ENCODE assay signal across 12 cellular contexts in the genomic region with DNA sequence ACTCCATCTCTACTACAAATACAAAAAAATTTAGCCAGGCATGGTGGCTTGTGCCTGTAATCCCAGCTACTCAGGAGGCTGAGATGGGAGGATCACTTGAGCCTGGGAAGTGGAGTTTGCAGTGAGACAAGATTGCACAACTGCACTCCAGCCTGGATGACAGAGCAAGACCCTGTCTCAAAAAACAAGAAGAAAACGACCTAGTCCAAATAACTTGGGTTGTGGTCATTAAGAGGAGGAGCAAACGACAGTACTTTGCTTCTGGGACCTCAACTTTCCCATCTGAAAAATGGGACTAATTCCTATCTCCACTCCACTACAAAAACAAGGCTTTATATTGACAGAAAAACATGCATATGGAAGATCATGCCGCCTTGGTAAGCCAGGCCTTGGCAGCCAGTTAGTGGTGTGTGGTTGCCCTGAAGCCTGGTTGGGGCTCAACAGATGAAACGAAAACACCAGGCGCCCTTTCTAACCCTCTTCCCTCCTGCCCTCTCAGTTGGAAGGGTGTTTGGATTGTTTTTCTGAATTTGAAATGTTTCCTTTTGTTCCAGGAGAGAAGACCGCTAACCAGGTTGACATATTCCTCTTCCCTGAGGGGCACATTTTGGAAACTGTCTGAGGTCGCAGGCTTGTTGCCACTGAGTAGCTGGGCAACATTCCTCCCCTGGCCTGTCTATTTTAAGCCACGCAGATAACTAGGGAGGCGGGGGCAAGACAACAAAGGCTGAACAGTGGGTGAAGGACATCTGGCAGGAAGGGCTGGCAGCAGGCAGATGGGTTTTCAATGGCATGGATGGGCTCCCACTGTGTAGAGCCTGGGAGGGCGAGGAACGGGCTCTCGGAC. TPM values are rescaled to one million over a fixed set of nuclear protein-coding genes. Genes with fewer than 3 reads are reported as not detected.
DNase-seq lines count a peak whose midpoint lies in the region; ATAC-seq, FAIRE-seq and TF ChIP-seq lines count a peak whose summit lies in the region.
"Had no signal": no experiment of that assay in that cellular context is flagged by ENCODE, and none has a peak within 500 bp of the region (broad histone marks: within the 10 kb centered on the region; RNA-seq: fewer than 3 reads in every experiment).

No MANE protein-coding gene starts in this region.

- H3K36me3 ChIP-seq in breast epithelium (no peaks in the 10 kb centered on the region), PC-3 (ENCODE audit: low read depth, low read length) (no peaks in the 10 kb centered on the region)

- no peaks in the 10 kb centered on the region for H3K36me3 Mint-ChIP-seq in MCF 10A (ENCODE audit: insufficient read depth, unreplicated experiment)
- H3K36me3 Mint-ChIP-seq: T-cell had no signal

- TF ChIP-seq POLR2A in breast epithelium (IDR thresholded peaks at IDR 0.05), result no peak

- H3K27me3 ChIP-seq in breast epithelium (no peaks in the 10 kb centered on the region), PC-3 (ENCODE audit: low read length) (no peaks in the 10 kb centered on the region)

- H3F3A ChIP-seq in PC-3 (ENCODE audit: low read length, unreplicated experiment), result no peaks in the 10 kb centered on the region

- no peaks in the 10 kb centered on the region for H3K9me3 Mint-ChIP-seq in MCF 10A (ENCODE audit: unreplicated experiment)
- H3K9me3 Mint-ChIP-seq: T-cell had no signal

- FAIRE-seq in urothelium cell line (lab: Jason Lieb, UNC), result no peak

- no peak overlapping the region for H3K4me2 ChIP-seq in PC-3 (ENCODE audit: low read length)

- H3K4me1 ChIP-seq in breast epithelium (no peaks in the 10 kb centered on the region), PC-3 (ENCODE audit: insufficient read depth, low read length) (no peaks in the 10 kb centered on the region)

- TF ChIP-seq CTCF in breast epithelium (IDR thresholded peaks at IDR 0.05) (no peak), MCF 10A (IDR thresholded peaks at IDR 0.05; ENCODE audit: unreplicated experiment) (no peak), PC-3 (conservative IDR thresholded peaks at IDR 0.05; ENCODE audit: low read depth, low read length) (no peak)

- no peak overlapping the region for H3K27ac Mint-ChIP-seq in MCF 10A (ENCODE audit: low read depth, unreplicated experiment)
- H3K27ac Mint-ChIP-seq: T-cell had no signal

- no peak overlapping the region for H3K4me3 Mint-ChIP-seq in MCF 10A (ENCODE audit: unreplicated experiment)
- H3K4me3 Mint-ChIP-seq: T-cell had no signal

- BruUV-seq in MCF 10A (replicated peaks; lab: Mats Ljungman, UMichigan), result no TSS peak
- no TSS peak for BruUV-seq in PC-3 (replicated peaks; lab: Mats Ljungman, UMichigan)

- no peak overlapping the region for H3K9ac ChIP-seq in PC-3 (ENCODE audit: low read length)

- H4K20me1 ChIP-seq in PC-3 (ENCODE audit: low read length), result no peaks in the 10 kb centered on the region

- H3K27ac ChIP-seq in breast epithelium (peak overlapping the region; percentile 70 to 77), PC-3 (ENCODE audit: low read length) (no peak overlapping the region)
- H3K27ac ChIP-seq: coronary artery had no signal

- no peak overlapping the region for H2AFZ ChIP-seq in PC-3 (ENCODE audit: low read length)

- POLR2A ChIA-PET in MCF 10A (lab: Yijun Ruan, JAX) (interaction anchor here (0.6 to 1.1 kb wide), 3 partner anchors 8 to 356 kb away, joined by 3 read pairs; no protein-coding TSS in a partner anchor), PC-3 (lab: Charles Lee; ENCODE audit: unreplicated experiment) (no interaction called here)

- H3K4me1 Mint-ChIP-seq in MCF 10A (ENCODE audit: insufficient read depth, unreplicated experiment), result no peaks in the 10 kb centered on the region
- H3K4me1 Mint-ChIP-seq: T-cell had no signal

- H3K9me2 ChIP-seq in PC-3 (replicated peaks; ENCODE audit: low read length), result no peaks in the 10 kb centered on the region

- CTCF ChIA-PET in MCF 10A (lab: Yijun Ruan, JAX), result interaction anchor here (0.6 to 1.2 kb wide), 4 partner anchors 9 to 51 kb away, joined by 3 to 6 read pairs (median 4); no protein-coding TSS in a partner anchor
- CTCF ChIA-PET in PC-3 (lab: Charles Lee), result no interaction called here

- intact Hi-C loops in breast epithelium (cut with DNase I; ENCODE audit: low total_unique reads), result no loop called here
- intact Hi-C loops in MCF 10A (cut with micrococcal nuclease), result no loop called here
- intact Hi-C loops in PC-3 (cut with micrococcal nuclease), result no loop called here

- H3K9me3 ChIP-seq in breast epithelium, result no peaks in the 10 kb centered on the region
- H3K9me3 ChIP-seq in PC-3 (ENCODE audit: low read length), result no peaks in the 10 kb centered on the region

- H3K4me3 ChIP-seq in breast epithelium (no peak overlapping the region), PC-3 (ENCODE audit: low read length) (no peak overlapping the region)
- H3K4me3 ChIP-seq: coronary artery had no signal

- DNase-seq in breast epithelium (ENCODE audit: low spot score in 2 of 2), result peak in 1 of 2 donors; percentile 76
- no peak for DNase-seq in MCF 10A (ENCODE audit: unreplicated experiment)
- DNase-seq in amygdala (lab: John Stamatoyannopoulos, UW), result peak in 42 of 56 donors; percentile 17 to 84 (median 48)
- peak; percentile 89 for DNase-seq in islet precursor cell
- peak; percentile 23 for DNase-seq in urothelium cell line (ENCODE audit: low spot score)
- DNase-seq in cerebellum (ENCODE audit: low spot score), result no peak
- DNase-seq in PC-3, result no peak
- DNase-seq: ACHN; activated CD8-positive, alpha-beta memory T cell treated with anti-CD3 and anti-CD28 coated beads, Interleukin-2, amount 50 U/mL, for 4 hours; T-cell had no signal

- ATAC-seq in HG02798 (IDR thresholded peaks at IDR 0.05; ENCODE audit: poor library complexity, unreplicated experiment) (no peak), PC-3 (no peak)
- ATAC-seq: T-cell had no signal

- no peaks in the 10 kb centered on the region for H3K27me3 Mint-ChIP-seq in MCF 10A (ENCODE audit: insufficient read depth, unreplicated experiment)
- H3K27me3 Mint-ChIP-seq: T-cell had no signal

- H3K79me2 ChIP-seq in PC-3 (ENCODE audit: low read length), result no peaks in the 10 kb centered on the region

RNA-seq across cellular contexts. Expression of gene VPS37B, which starts 13.7 kb away (rescaled TPM):
- total RNA-seq in breast epithelium (10 to 100 TPM; 15.4 to 37.8 (median 34.4) TPM), MCF 10A (2022) (33.8 and 37.6 TPM in 2 replicates), cerebellum (17.6 TPM), PC-3 (2014; rRNA removed) (74.3 and 80.8 TPM in 2 replicates)

RNA-seq across cellular contexts. Expression of gene ABCB9, which starts 56.6 kb away (rescaled TPM):
- total RNA-seq in breast epithelium (1 to 10 TPM in 2 of 3 donors, under 1 TPM in 1; 0.96 to 8.6 (median 6.2) TPM), MCF 10A (2022) (1.6 and 3.2 TPM in 2 replicates), cerebellum (19.1 TPM), PC-3 (2014; rRNA removed) (18.4 and 20.9 TPM in 2 replicates)

Comparison
In these comparisons a context has a peak if more than half of its experiments do, and no peak if none do; other contexts are left out.
1. DNase-seq: peak in amygdala (42 of 56), islet precursor cell (single experiment) and urothelium cell line (single experiment); none in MCF 10A (single experiment), cerebellum (single experiment) and PC-3 (single experiment).